31 cellular contexts compared by ENCODE assay signal in genomic region chr5:112250551-112250950, GRCh38.
DNase-seq lines count a peak whose midpoint lies in the region; ATAC-seq and TF ChIP-seq lines count a peak whose summit lies in the region.
"Had no signal": no experiment of that assay in that cellular context is flagged by ENCODE, and none has a peak within 500 bp of the region (broad histone marks: within the 10 kb centered on the region; RNA-seq: fewer than 3 reads in every experiment).

No MANE protein-coding gene starts in this region.

- H3K9me3 ChIP-seq in thyroid gland = no peaks in the 10 kb centered on the region
- H3K9me3 ChIP-seq: A549; BE2C; BLaER1; BLaER1 treated with 17β-estradiol and CSF1 and Interleukin-3, amounts not matched to agents 10 nM and 100 nM; Caco-2 had no signal

- H3K36me3 ChIP-seq in thyroid gland = no peaks in the 10 kb centered on the region
- H3K36me3 ChIP-seq: BE2C; BLaER1; BLaER1 treated with 17β-estradiol and CSF1 and Interleukin-3, amounts not matched to agents 10 nM and 100 nM had no signal

- ATAC-seq in GM21723 (IDR thresholded peaks at IDR 0.05; ENCODE audit: unreplicated experiment) (no peak), Right ventricle myocardium superior (ENCODE audit: poor library complexity) (no peak)
- ATAC-seq: A549; CD8-positive, alpha-beta T cell had no signal

- TF ChIP-seq CTCF in thyroid gland (IDR thresholded peaks at IDR 0.05) = no peak

- H3K27me3 ChIP-seq in thyroid gland = no peaks in the 10 kb centered on the region
- H3K27me3 ChIP-seq: BLaER1; BLaER1 treated with 17β-estradiol and CSF1 and Interleukin-3, amounts not matched to agents 10 nM and 100 nM had no signal

- WGBS in thyroid gland, 2 donors = 86 to 98% methylated on average over 2 of the region's 2 CpGs

- TF ChIP-seq POLR2A in thyroid gland (IDR thresholded peaks at IDR 0.05) = no peak

- H3K4me1 ChIP-seq in thyroid gland = peaks cover 24 to 31% of the 10 kb centered on the region in 2 donors
- H3K4me1 ChIP-seq: A549; BE2C; BLaER1; BLaER1 treated with 17β-estradiol and CSF1 and Interleukin-3, amounts not matched to agents 10 nM and 100 nM; Caco-2 had no signal

- peak overlapping the region in 2 of 3 donors; percentile 2 to 17 for H3K27ac ChIP-seq in thyroid gland
- H3K27ac ChIP-seq: 22Rv1; A549; BLaER1; BLaER1 treated with 17β-estradiol and CSF1 and Interleukin-3, amounts not matched to agents 10 nM and 100 nM; C4-2B had no signal

- peak; percentile 53 for DNase-seq in dermis blood vessel endothelial cell
- peak; percentile 11 to 28 for DNase-seq in lung microvascular endothelial cell (ENCODE audit: low read depth in 2 of 2)
- DNase-seq in thyroid gland = no peak
- DNase-seq in Right ventricle myocardium superior = no peak
- DNase-seq in SW 1271 (lab: John Stamatoyannopoulos, UW) = no peak
- DNase-seq: 8988T; ACHN; AML-193; BE2C; C1 segment of cervical spinal cord; Caco-2; Calu3; CD4-positive, alpha-beta memory T cell; CD4-positive, alpha-beta T cell; CD4-positive, CD25-positive, alpha-beta regulatory T cell; CD8-positive, alpha-beta memory T cell; CD8-positive, alpha-beta T cell; COR-L47; DMS 273 treated with DMSO at 0.1 percent for 48 hours; DMS153; DMS53; DMS79; DMS79 treated with DMSO at 0.1 percent for 48 hours; DND-41; EL had no signal

- no peak overlapping the region for H3K4me3 ChIP-seq in thyroid gland (replicated peaks in 1 of 3)
- H3K4me3 ChIP-seq: A549; BLaER1; BLaER1 treated with 17β-estradiol and CSF1 and Interleukin-3, amounts not matched to agents 10 nM and 100 nM had no signal

- intact Hi-C loops in thyroid gland (cut with DNase I) = no loop called here
- intact Hi-C loops in Right ventricle myocardium superior (cut with DNase I) = no loop called here

Comparison
In these comparisons a context has a peak if more than half of its experiments do, and no peak if none do; other contexts are left out.
1. DNase-seq: peak in dermis blood vessel endothelial cell (single experiment) and lung microvascular endothelial cell (2 of 2); none in thyroid gland (0 of 2), Right ventricle myocardium superior (single experiment) and SW 1271 (0 of 2).